ENCODE assay signal across 8 cellular contexts in genomic region chr16:81238296-81239011, GRCh38. TPM values are rescaled to one million over a fixed set of nuclear protein-coding genes. Genes with fewer than 3 reads are reported as not detected.
DNase-seq lines count a peak whose midpoint lies in the region; ATAC-seq and TF ChIP-seq lines count a peak whose summit lies in the region.

BCO1 (plus strand) TSS chr16:81238689; CDS start chr16:81238909, 220 bp downstream.

- no peak for TF ChIP-seq CTCF in CD8-positive, alpha-beta T cell (IDR thresholded peaks at IDR 0.05)
- TF ChIP-seq CTCF in left ventricle myocardium inferior (IDR thresholded peaks at IDR 0.05; ENCODE audit: borderline replicate concordance), result no peak

- ATAC-seq in CD8-positive, alpha-beta T cell, result no peak
- peak; percentile 64 for ATAC-seq in HG03097 (IDR thresholded peaks at IDR 0.05; ENCODE audit: low FRiP score, unreplicated experiment)
- ATAC-seq in T-helper 17 cell, result no peak
- ATAC-seq in HG03439 (IDR thresholded peaks at IDR 0.05; ENCODE audit: unreplicated experiment), result no peak

- no peaks in the 10 kb centered on the region for H3K9me3 Mint-ChIP-seq in CD8-positive, alpha-beta T cell

- H3K27ac Mint-ChIP-seq in CD8-positive, alpha-beta T cell, result no peak within 1 kb of the TSS
- peak within 1 kb of the TSS; percentile 84 for H3K27ac Mint-ChIP-seq in T-helper 17 cell

- DNase-seq in CD8-positive, alpha-beta T cell, result no peak
- no peak for DNase-seq in T-helper 17 cell
- DNase-seq in left ventricle myocardium inferior, result no peak
- no peak for DNase-seq in stimulated activated naive CD4-positive, alpha-beta T cell (lab: John Stamatoyannopoulos, UW)
- no peak for DNase-seq in T-helper 9 cell

- no peak within 1 kb of the TSS for H3K4me3 ChIP-seq in CD8-positive, alpha-beta T cell (ENCODE audit: low read depth, low read length)
- H3K4me3 ChIP-seq in left ventricle myocardium inferior (peak within 1 kb of the TSS; percentile 50), skeletal muscle satellite cell (ENCODE audit: low read length) (peak within 1 kb of the TSS; percentile 61)

- H3K4me1 ChIP-seq in CD8-positive, alpha-beta T cell (ENCODE audit: insufficient read depth, low read length), result no peaks in the 10 kb centered on the region
- H3K4me1 ChIP-seq in left ventricle myocardium inferior (peaks cover 17% of the 10 kb centered on the region), skeletal muscle satellite cell (ENCODE audit: control insufficient read depth, insufficient read depth, low read length) (peaks cover 6% of the 10 kb centered on the region)

- no peaks in the 10 kb centered on the region for H3K36me3 Mint-ChIP-seq in CD8-positive, alpha-beta T cell
- peaks cover 2% of the 10 kb centered on the region for H3K36me3 Mint-ChIP-seq in T-helper 17 cell (ENCODE audit: low read depth)

- CTCF ChIA-PET in CD8-positive, alpha-beta T cell (lab: Charles Lee), result no interaction called here

- H3K27ac ChIP-seq in CD8-positive, alpha-beta T cell (ENCODE audit: low read depth, low read length), result no peak within 1 kb of the TSS
- H3K27ac ChIP-seq in left ventricle myocardium inferior (replicated peaks), result peak within 1 kb of the TSS; percentile 86

- H3K36me3 ChIP-seq in CD8-positive, alpha-beta T cell (ENCODE audit: insufficient read depth, low read length), result no peaks in the 10 kb centered on the region
- H3K36me3 ChIP-seq in left ventricle myocardium inferior (no peaks in the 10 kb centered on the region), skeletal muscle satellite cell (ENCODE audit: insufficient read depth, low read length) (no peaks in the 10 kb centered on the region)

- H3K9me3 ChIP-seq in CD8-positive, alpha-beta T cell (ENCODE audit: low read length), result no peaks in the 10 kb centered on the region
- H3K9me3 ChIP-seq in T-helper 17 cell (ENCODE audit: control insufficient read depth, low read length, poor library complexity, severe bottlenecking) (no peaks in the 10 kb centered on the region), left ventricle myocardium inferior (replicated peaks) (no peaks in the 10 kb centered on the region), skeletal muscle satellite cell (replicated peaks; ENCODE audit: low read length) (no peaks in the 10 kb centered on the region)

- intact Hi-C loops in CD8-positive, alpha-beta T cell (cut with DNase I, micrococcal nuclease), result no loop called here
- intact Hi-C loops in left ventricle myocardium inferior (cut with micrococcal nuclease), result no loop called here

- peaks cover 7% of the 10 kb centered on the region for H3K4me1 Mint-ChIP-seq in CD8-positive, alpha-beta T cell (ENCODE audit: low read depth)
- peaks cover 6% of the 10 kb centered on the region for H3K4me1 Mint-ChIP-seq in T-helper 17 cell

- no peaks in the 10 kb centered on the region for H3K27me3 Mint-ChIP-seq in CD8-positive, alpha-beta T cell (ENCODE audit: low read depth)
- H3K27me3 Mint-ChIP-seq in T-helper 17 cell, result peaks cover 7% of the 10 kb centered on the region

- peak within 1 kb of the TSS; percentile 29 for H3K4me3 Mint-ChIP-seq in CD8-positive, alpha-beta T cell
- H3K4me3 Mint-ChIP-seq in T-helper 17 cell, result peak within 1 kb of the TSS; percentile 36

- POLR2A ChIA-PET in CD8-positive, alpha-beta T cell (lab: Charles Lee), result no interaction called here

- peak within 1 kb of the TSS; percentile 1 for H3K9ac ChIP-seq in skeletal muscle satellite cell (ENCODE audit: low read depth, low read length)

- H3K27me3 ChIP-seq in CD8-positive, alpha-beta T cell (ENCODE audit: insufficient read depth, low read length), result no peaks in the 10 kb centered on the region
- H3K27me3 ChIP-seq in left ventricle myocardium inferior (ENCODE audit: low read depth), result no peaks in the 10 kb centered on the region
- H3K27me3 ChIP-seq in skeletal muscle satellite cell (ENCODE audit: control insufficient read depth, insufficient read depth, low read length), result peaks cover 7% of the 10 kb centered on the region

- H3K4me2 ChIP-seq in skeletal muscle satellite cell (ENCODE audit: low read length), result peak within 1 kb of the TSS; percentile 72

RNA-seq across cellular contexts. Expression of gene BCO1, which starts in this region (rescaled TPM):
- not detected for total RNA-seq in CD8-positive, alpha-beta T cell
- total RNA-seq in T-helper 17 cell, result not detected
- not detected for total RNA-seq in left ventricle myocardium inferior
- not detected in 2 replicates for total RNA-seq in skeletal muscle satellite cell (2012; rRNA removed)
